In the genomic region with DNA sequence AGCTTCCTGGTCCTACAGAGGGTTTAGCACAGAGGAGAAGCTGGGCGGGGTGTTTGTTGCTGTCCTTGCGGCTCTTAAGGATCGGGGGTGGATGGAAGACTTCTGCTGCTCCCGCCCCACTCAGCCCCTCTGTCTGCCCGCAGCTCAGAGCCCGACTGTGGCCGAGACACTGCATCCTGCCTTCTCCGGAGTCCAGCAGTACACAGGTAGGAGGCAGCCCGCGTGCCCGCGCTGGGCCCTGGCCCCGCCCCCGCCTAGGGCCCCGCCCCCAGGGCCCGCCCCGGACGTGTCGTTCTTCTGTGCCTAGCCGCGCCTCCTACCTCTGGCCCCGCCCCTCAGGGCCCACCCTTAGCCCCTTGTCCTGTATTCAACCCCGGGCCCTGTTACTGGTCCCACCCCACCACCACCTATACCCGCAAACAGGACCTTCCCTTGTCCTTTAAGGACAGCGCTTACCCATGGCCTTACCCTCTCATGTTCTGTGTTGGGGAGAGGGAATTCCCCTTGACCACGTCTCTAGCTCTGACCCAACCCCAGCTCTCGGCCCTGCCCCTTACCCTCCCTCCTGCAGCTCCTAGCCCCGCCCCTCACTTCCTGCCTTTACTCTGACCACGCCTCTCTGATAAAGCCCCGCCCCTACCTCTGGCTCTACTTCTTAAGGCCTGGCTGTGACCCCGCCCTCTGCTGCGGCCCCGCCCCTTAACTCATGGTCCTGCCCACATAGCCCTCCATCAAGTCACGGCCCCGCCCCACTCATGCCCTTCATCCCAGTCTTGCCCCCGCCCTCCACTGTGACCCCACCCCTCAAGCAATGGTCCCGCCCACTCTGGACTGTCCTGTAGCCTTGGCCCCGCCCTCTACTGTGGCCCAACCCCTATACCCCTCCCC, we compare ENCODE assay signal across 8 cellular contexts.
A peak's percentile ranks its signal among the peaks of the same experiment; 100 is the strongest.
DNase-seq lines count a peak whose midpoint lies in the region; ATAC-seq and TF ChIP-seq lines count a peak whose summit lies in the region.

No MANE protein-coding gene starts in this region.

- H3K4me1 ChIP-seq in NT2/D1 (ENCODE audit: insufficient read depth, insufficient read length) (peaks cover 12% of the 10 kb centered on the region), neural progenitor cell (peaks cover 5% of the 10 kb centered on the region), aorta (ENCODE audit: control insufficient read depth in 1 of 2, insufficient read depth in 2 of 2, low read length in 2 of 2) (no peaks in the 10 kb centered on the region)

- no peaks in the 10 kb centered on the region for H3K36me3 ChIP-seq in NT2/D1 (ENCODE audit: insufficient read depth, insufficient read length, low read length)
- no peaks in the 10 kb centered on the region for H3K36me3 ChIP-seq in neural progenitor cell
- H3K36me3 ChIP-seq in aorta (ENCODE audit: control insufficient read depth in 1 of 2, insufficient read depth in 2 of 2, low read length in 1 of 2) = no peaks in the 10 kb centered on the region

- TF ChIP-seq CTCF in GM20000 (IDR thresholded peaks at IDR 0.05; ENCODE audit: extremely low read depth, missing control alignments) (no peak), neural progenitor cell (IDR thresholded peaks at IDR 0.05) (no peak)

- peak overlapping the region; percentile 78 for H2AFZ ChIP-seq in neural progenitor cell (replicated peaks)

- H3K9ac ChIP-seq in NT2/D1 (ENCODE audit: insufficient read length, low read depth) (peak overlapping the region; percentile 83), neural progenitor cell (no peak overlapping the region)

- H3K4me1 Mint-ChIP-seq in neural progenitor cell = peaks cover 5% of the 10 kb centered on the region

- peak; percentile 64 for ATAC-seq in esophagus mucosa
- peak; percentile 64 for ATAC-seq in aorta (ENCODE audit: low FRiP score)
- no peak for ATAC-seq in GM19351 (IDR thresholded peaks at IDR 0.05; ENCODE audit: unreplicated experiment)

- H3K4me3 Mint-ChIP-seq in neural progenitor cell = peak overlapping the region; percentile 82

- no peaks in the 10 kb centered on the region for H3K79me2 ChIP-seq in neural progenitor cell (ENCODE audit: low read depth)

- peaks cover 5% of the 10 kb centered on the region for H3K27me3 ChIP-seq in NT2/D1 (ENCODE audit: insufficient read depth, insufficient read length)
- no peaks in the 10 kb centered on the region for H3K27me3 ChIP-seq in neural progenitor cell
- H3K27me3 ChIP-seq in aorta (ENCODE audit: control insufficient read depth in 1 of 2, insufficient read depth in 2 of 2, low read length in 1 of 2) = no peaks in the 10 kb centered on the region

- H3K36me3 Mint-ChIP-seq in neural progenitor cell = no peaks in the 10 kb centered on the region

- H3K9me3 ChIP-seq in NT2/D1 (ENCODE audit: insufficient read depth, low read length) (no peaks in the 10 kb centered on the region), neural progenitor cell (ENCODE audit: low read depth) (no peaks in the 10 kb centered on the region), aorta (ENCODE audit: control insufficient read depth, low read length) (no peaks in the 10 kb centered on the region)

- H4K20me1 ChIP-seq in neural progenitor cell (ENCODE audit: low read depth) = no peaks in the 10 kb centered on the region

- no peaks in the 10 kb centered on the region for H3K9me3 Mint-ChIP-seq in neural progenitor cell

- peaks cover 7% of the 10 kb centered on the region for H3K27me3 Mint-ChIP-seq in neural progenitor cell (ENCODE audit: insufficient read depth, low read depth)

- H3K27ac ChIP-seq in neural progenitor cell (no peak overlapping the region), aorta (ENCODE audit: low read depth in 1 of 2, low read length in 2 of 2) (no peak overlapping the region)

- H3K27ac Mint-ChIP-seq in neural progenitor cell = no peak overlapping the region

- H3K4me2 ChIP-seq in neural progenitor cell = peak overlapping the region; percentile 69

- DNase-seq in GM20000 (ENCODE audit: low spot score) = peak; percentile 84
- peak; percentile 99 for DNase-seq in NT2/D1 (ENCODE audit: low read depth, low spot score)
- DNase-seq in activated CD8-positive, alpha-beta memory T cell treated with anti-CD3 and anti-CD28 coated beads, Interleukin-2, amount 50 U/mL, for 48 hours = peak; percentile 91
- peak; percentile 97 for DNase-seq in neural progenitor cell (ENCODE audit: low spot score)
- peak in 1 of 2 donors; percentile 83 for DNase-seq in aorta
- no peak for DNase-seq in Kasumi-1 (lab: John Stamatoyannopoulos, UW)

- peaks cover 24% of the 10 kb centered on the region for H3F3A ChIP-seq in neural progenitor cell (ENCODE audit: low read depth)

- 2 to 3% methylated on average over 31 to 38 of the region's 38 CpGs for WGBS in aorta, 2 donors

- H3K4me3 ChIP-seq in NT2/D1 (ENCODE audit: insufficient read length, low read depth) = peak overlapping the region; percentile 53
- peak overlapping the region; percentile 46 for H3K4me3 ChIP-seq in neural progenitor cell
- H3K4me3 ChIP-seq in aorta (ENCODE audit: low read length in 2 of 2) = no peak overlapping the region

- intact Hi-C loops in aorta (cut with DNase I) = no loop called here

Comparison
In these comparisons a context has a peak if more than half of its experiments do, and no peak if none do; other contexts are left out.
1. DNase-seq: peak in GM20000 (single experiment), NT2/D1 (single experiment), activated CD8-positive, alpha-beta memory T cell treated with anti-CD3 and anti-CD28 coated beads, Interleukin-2, amount 50 U/mL, for 48 hours (single experiment) and neural progenitor cell (single experiment); none in Kasumi-1 (0 of 2).
2. H3K4me3 ChIP-seq: peak in NT2/D1 (single experiment) and neural progenitor cell (single experiment); none in aorta (0 of 2).